ENCODE assay signal across 16 cellular contexts in the genomic region with DNA sequence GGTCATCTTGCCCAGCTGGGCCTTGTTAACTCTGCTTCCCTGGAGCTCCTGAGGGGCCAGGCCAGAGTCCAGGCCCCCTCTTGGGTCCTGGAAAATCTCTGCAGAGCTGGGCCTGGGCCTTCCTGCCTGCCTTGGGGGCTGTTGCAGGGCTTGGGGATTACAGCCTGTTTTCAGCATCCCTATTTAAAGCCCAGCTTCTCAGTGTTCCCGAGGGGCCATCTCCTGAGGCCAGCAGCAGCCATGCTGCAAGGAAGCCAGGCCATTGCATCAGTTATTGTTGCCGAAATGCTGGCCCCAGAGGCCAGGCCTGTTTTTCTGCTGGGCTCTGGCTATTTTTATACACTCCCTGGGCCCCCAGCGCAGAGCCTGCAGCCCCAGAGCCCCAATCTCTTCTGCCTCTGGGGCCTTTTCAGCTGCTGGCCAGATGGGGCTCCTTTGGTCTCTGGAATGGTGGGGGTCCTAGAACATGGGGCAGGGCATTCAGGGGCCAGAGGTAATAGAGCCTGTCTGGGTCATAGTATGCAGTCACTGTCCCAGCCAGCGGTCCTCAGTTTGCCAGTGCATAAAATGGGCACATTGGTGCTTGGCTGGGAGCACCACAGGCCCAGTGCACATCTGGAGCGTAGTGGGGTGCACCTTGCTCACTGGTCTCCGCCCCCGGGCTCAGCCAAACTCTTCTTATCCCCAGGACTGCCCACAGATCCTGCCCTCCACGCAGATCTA. TPM values are rescaled to one million over a fixed set of nuclear protein-coding genes. Genes with fewer than 3 reads are reported as not detected.
A peak's percentile ranks its signal among the peaks of the same experiment; 100 is the strongest.
DNase-seq lines count a peak whose midpoint lies in the region; ATAC-seq and TF ChIP-seq lines count a peak whose summit lies in the region.
"Had no signal": no experiment of that assay in that cellular context is flagged by ENCODE, and none has a peak within 500 bp of the region (broad histone marks: within the 10 kb centered on the region; RNA-seq: fewer than 3 reads in every experiment).

No MANE protein-coding gene starts in this region.

- DNase-seq in AG09309 (ENCODE audit: low read depth) (peak; percentile 29), H9 (no peak), choroid plexus epithelial cell (ENCODE audit: low read depth) (peak; percentile 82), hepatic stellate cell (ENCODE audit: low spot score) (peak; percentile 80), ureter (ENCODE audit: low spot score) (no peak), dermis blood vessel endothelial cell (no peak), MG63 (no peak)
- DNase-seq: caudate nucleus; CD4-positive, CD25-positive, alpha-beta regulatory T cell; mucosa of descending colon; NCI-H2029 treated with DMSO at 0.1 percent for 48 hours had no signal

- no peak overlapping the region; the same call in 1 of the 2 replicates for H3K14ac ChIP-seq in H9 (ENCODE audit: insufficient read depth, low read length)

- no CpG with 5 or more reads among the region's 8 CpGs for WGBS in H9 (ENCODE audit: extremely low coverage, insufficient read length, low lambda C conversion rate)

- no peaks in the 10 kb centered on the region for H3K4me1 ChIP-seq in H9 (ENCODE audit: insufficient read depth, low read length)

- H3K36me3 ChIP-seq in MG63, result peaks cover 62% of the 10 kb centered on the region

- no peak overlapping the region for H3K4me3 Mint-ChIP-seq in H9
- H3K4me3 Mint-ChIP-seq: CD4-positive, CD25-positive, alpha-beta regulatory T cell; stimulated activated effector memory CD8-positive, alpha-beta T cell treated with anti-CD3 and anti-CD28 coated beads, Interleukin-12 subunit alpha, Interleukin-12 subunit beta, amount 100 ng/mL, for 72 hours had no signal

- no peak overlapping the region for H3K27ac ChIP-seq in H9 (ENCODE audit: insufficient read length, low read depth, low read length)
- H3K27ac ChIP-seq: esophagus muscularis mucosa, KMS-11 had no signal

- peaks cover 6 to 38% (median 33%) of the 10 kb centered on the region in 3 experiments; a peak in 6 of 7 replicates for H3K36me3 Mint-ChIP-seq in H9 (ENCODE audit: insufficient read depth in 1 of 3, low read depth in 3 of 3)
- H3K36me3 Mint-ChIP-seq: stimulated activated effector memory CD8-positive, alpha-beta T cell treated with anti-CD3 and anti-CD28 coated beads, Interleukin-12 subunit alpha, Interleukin-12 subunit beta, amount 100 ng/mL, for 72 hours had no signal

- H3K9me3 ChIP-seq in H9 (ENCODE audit: control insufficient read depth, low read depth, low read length) (no peaks in the 10 kb centered on the region), MG63 (no peaks in the 10 kb centered on the region)
- H3K9me3 ChIP-seq: esophagus muscularis mucosa, mucosa of descending colon had no signal

- no peaks in the 10 kb centered on the region for H3K27me3 Mint-ChIP-seq in H9 (ENCODE audit: low read depth)
- H3K27me3 Mint-ChIP-seq: CD4-positive, CD25-positive, alpha-beta regulatory T cell had no signal

- no peaks in the 10 kb centered on the region for H3K79me1 ChIP-seq in H9 (ENCODE audit: insufficient read depth, low read depth, low read length, poor library complexity, severe bottlenecking)

- H3K27ac Mint-ChIP-seq in H9, result no peak overlapping the region; a peak in 1 of 7 replicates
- H3K27ac Mint-ChIP-seq: activated T-helper 2 cell treated with anti-CD3 and anti-CD28 coated beads, Interferon-gamma antibody, Interleukin-2, Interleukin-4, amounts not matched to agents 10 μg/mL and 5 μg/mL and 100 μg/mL, durations not matched to agents 14 hours and 24 hours and 36 hours; stimulated activated effector memory CD8-positive, alpha-beta T cell treated with anti-CD3 and anti-CD28 coated beads, Interleukin-12 subunit alpha, Interleukin-12 subunit beta, amount 100 ng/mL, for 72 hours had no signal

- H2BK12ac ChIP-seq in H9 (ENCODE audit: insufficient read length, low read depth, low read length), result no peak overlapping the region

- H2AK5ac ChIP-seq in H9 (ENCODE audit: insufficient read length, low read length), result no peak overlapping the region

- H3K4ac ChIP-seq in H9 (ENCODE audit: low read depth, low read length), result no peak overlapping the region

- no peak overlapping the region for H3K4me2 ChIP-seq in H9 (ENCODE audit: insufficient read depth, insufficient read length, low read length)
- H3K4me2 ChIP-seq: KMS-11 had no signal

- no peak overlapping the region for H4K8ac ChIP-seq in H9 (replicated peaks; ENCODE audit: insufficient read length, low read depth, low read length)

- H3K79me2 ChIP-seq in H9 (ENCODE audit: insufficient read depth, low read length), result no peaks in the 10 kb centered on the region

- no peak overlapping the region for H2BK5ac ChIP-seq in H9 (ENCODE audit: insufficient read length, low read length)

- H3K4me1 Mint-ChIP-seq in H9, result 0 out of 4 replicates have a peak, but pooled peaks cover 0 to 4% of the 10 kb centered on the region in 2 experiments
- H3K4me1 Mint-ChIP-seq: CD4-positive, CD25-positive, alpha-beta regulatory T cell; stimulated activated effector memory CD8-positive, alpha-beta T cell treated with anti-CD3 and anti-CD28 coated beads, Interleukin-12 subunit alpha, Interleukin-12 subunit beta, amount 100 ng/mL, for 72 hours had no signal

- no peaks in the 10 kb centered on the region for H3K27me3 ChIP-seq in H9 (ENCODE audit: insufficient read depth, low read length)
- H3K27me3 ChIP-seq in MG63, result no peaks in the 10 kb centered on the region
- H3K27me3 ChIP-seq: esophagus muscularis mucosa had no signal

- H3K9me3 Mint-ChIP-seq in H9, result no peaks in the 10 kb centered on the region
- H3K9me3 Mint-ChIP-seq: activated T-helper 2 cell treated with anti-CD3 and anti-CD28 coated beads, Interferon-gamma antibody, Interleukin-2, Interleukin-4, amounts not matched to agents 10 μg/mL and 5 μg/mL and 100 μg/mL, durations not matched to agents 14 hours and 24 hours and 36 hours; CD4-positive, CD25-positive, alpha-beta regulatory T cell; stimulated activated effector memory CD8-positive, alpha-beta T cell treated with anti-CD3 and anti-CD28 coated beads, Interleukin-12 subunit alpha, Interleukin-12 subunit beta, amount 100 ng/mL, for 72 hours had no signal

- ATAC-seq in HG02798 (IDR thresholded peaks at IDR 0.05; ENCODE audit: poor library complexity, unreplicated experiment), result no peak
- ATAC-seq: mucosa of descending colon; stimulated activated effector memory CD8-positive, alpha-beta T cell treated with anti-CD3 and anti-CD28 coated beads, Interleukin-12 subunit alpha, Interleukin-12 subunit beta, amount 100 ng/mL, for 72 hours had no signal

- no peak overlapping the region for H2BK15ac ChIP-seq in H9 (ENCODE audit: low read depth, low read length)

- no peak overlapping the region for H3K23ac ChIP-seq in H9 (ENCODE audit: insufficient read length, low read depth, low read length)

- H3K56ac ChIP-seq in H9 (ENCODE audit: insufficient read length, low read depth, low read length), result no peak overlapping the region

- no peaks in the 10 kb centered on the region for H3K23me2 ChIP-seq in H9 (ENCODE audit: insufficient read length, low read depth, low read length, poor library complexity, severe bottlenecking)

- H3K4me3 ChIP-seq in AG09309 (ENCODE audit: control insufficient read depth, low read depth, low read length), result no peak overlapping the region
- no peak overlapping the region for H3K4me3 ChIP-seq in choroid plexus epithelial cell (ENCODE audit: low read depth, low read length)
- H3K4me3 ChIP-seq in MG63, result no peak overlapping the region
- H3K4me3 ChIP-seq: esophagus muscularis mucosa, mucosa of descending colon had no signal

- TF ChIP-seq CTCF in AG09309 (IDR thresholded peaks at IDR 0.05; ENCODE audit: control insufficient read depth, insufficient read depth, low read depth, low read length, missing control alignments) (no peak), H9 (conservative IDR thresholded peaks at IDR 0.05) (no peak), choroid plexus epithelial cell (conservative IDR thresholded peaks at IDR 0.05; ENCODE audit: low read depth, low read length) (no peak)

- no peak overlapping the region for H2AFZ ChIP-seq in H9 (ENCODE audit: low read length)

- no peak overlapping the region for H2BK120ac ChIP-seq in H9 (ENCODE audit: low read depth, low read length, poor library complexity, severe bottlenecking)

- H4K5ac ChIP-seq in H9 (ENCODE audit: insufficient read length, low read depth, low read length), result no peak overlapping the region

- no peak overlapping the region for H4K91ac ChIP-seq in H9 (ENCODE audit: insufficient read length, low read depth, low read length)

- H4K20me1 ChIP-seq in H9 (ENCODE audit: control insufficient read depth, insufficient read depth, insufficient read length), result no peaks in the 10 kb centered on the region

- H2BK20ac ChIP-seq in H9 (ENCODE audit: low read depth, low read length, poor library complexity, severe bottlenecking), result no peak overlapping the region

- H3K18ac ChIP-seq in H9 (ENCODE audit: insufficient read length, low read depth, low read length), result peak overlapping the region; percentile 20

- no peak overlapping the region for H3T11ph ChIP-seq in H9 (ENCODE audit: low read length)

- no peak overlapping the region for H3K9ac ChIP-seq in H9 (ENCODE audit: extremely low read depth, insufficient read length, low read length)
- H3K9ac ChIP-seq: KMS-11 had no signal

RNA-seq across cellular contexts. Expression of a gene that starts 28.5 kb away (rescaled TPM):
- total RNA-seq in H9 (2021), result 39.6 and 42.1 TPM in 2 replicates
- 43.0 TPM for total RNA-seq in ureter
- 21.4 and 25.7 TPM in 2 replicates for total RNA-seq in dermis blood vessel endothelial cell
- total RNA-seq in MG63 (2014; rRNA removed; shearing (Covaris generic); ENCODE audit: low replicate concordance), result 29.7 and 54.2 TPM in 2 replicates

Comparison
In these comparisons a context has a peak if more than half of its experiments do, and no peak if none do; other contexts are left out.
1. DNase-seq: peak in AG09309 (single experiment), choroid plexus epithelial cell (single experiment) and hepatic stellate cell (single experiment); none in H9 (single experiment), ureter (single experiment), dermis blood vessel endothelial cell (single experiment) and MG63 (single experiment).